Comparison of ENCODE assay signal across 16 cellular contexts in genomic region chr2:25602333-25602723, GRCh38.
DNase-seq lines count a peak whose midpoint lies in the region; ATAC-seq, FAIRE-seq and TF ChIP-seq lines count a peak whose summit lies in the region.
"Had no signal": no experiment of that assay in that cellular context is flagged by ENCODE, and none has a peak within 500 bp of the region (broad histone marks: within the 10 kb centered on the region; RNA-seq: fewer than 3 reads in every experiment).

No MANE protein-coding gene starts in this region.

- peaks cover 4% of the 10 kb centered on the region for H3K4me1 ChIP-seq in DND-41 (ENCODE audit: insufficient read depth, low read length)
- H3K4me1 ChIP-seq in OCI-LY3 (ENCODE audit: low read length) = peaks cover 51% of the 10 kb centered on the region
- H3K4me1 ChIP-seq: foreskin keratinocyte, neural progenitor cell had no signal

- TF ChIP-seq CTCF in DND-41 (IDR thresholded peaks at IDR 0.05; ENCODE audit: borderline replicate concordance, extremely low read depth, low read length, poor library complexity, severe bottlenecking) (no peak), OCI-LY3 (IDR thresholded peaks at IDR 0.05; ENCODE audit: low read depth, low read length) (no peak)

- no peak for DNase-seq in DND-41
- no peak for DNase-seq in GM12892 (ENCODE audit: insufficient read length)
- DNase-seq in NK-92 (lab: John Stamatoyannopoulos, UW; ENCODE audit: unreplicated experiment) = no peak
- no peak for DNase-seq in substantia nigra (lab: John Stamatoyannopoulos, UW)
- DNase-seq: cerebellar nuclear complex, DMS 273 treated with DMSO at 0.1 percent for 48 hours, foreskin keratinocyte, NCI-H1694, NCI-H774, PC-3, SHP77 treated with DMSO at 0.1 percent for 48 hours had no signal

- H3K79me2 ChIP-seq in DND-41 (ENCODE audit: insufficient read depth, low read length) (no peaks in the 10 kb centered on the region), OCI-LY3 (ENCODE audit: low read length) (no peaks in the 10 kb centered on the region)

- H3K27me3 ChIP-seq in DND-41 (ENCODE audit: insufficient read depth, low read length, poor library complexity) = no peaks in the 10 kb centered on the region
- H3K27me3 ChIP-seq in OCI-LY3 (ENCODE audit: low read depth, low read length) = no peaks in the 10 kb centered on the region
- H3K27me3 ChIP-seq: foreskin keratinocyte, neural progenitor cell had no signal

- TF ChIP-seq POLR2A in GM12892 (IDR thresholded peaks at IDR 0.05; ENCODE audit: low read depth, low read length) = no peak

- peak; percentile 78 for FAIRE-seq in GM12892 (lab: Jason Lieb, UNC)
- FAIRE-seq: H1 had no signal

- no peak overlapping the region for H3K4me3 ChIP-seq in DND-41 (ENCODE audit: low read depth in 1 of 2, low read length in 2 of 2)
- H3K4me3 ChIP-seq in OCI-LY3 (ENCODE audit: low read length) = no peak overlapping the region
- H3K4me3 ChIP-seq: neural progenitor cell had no signal

- ATAC-seq in DND-41 (ENCODE audit: insufficient read depth, low read depth) (peak; percentile 52; the same call in 2 of the 3 replicates), GM21786 (IDR thresholded peaks at IDR 0.05; ENCODE audit: unreplicated experiment) (peak; percentile 61), HG03521 (IDR thresholded peaks at IDR 0.05; ENCODE audit: unreplicated experiment) (no peak)
- ATAC-seq: foreskin keratinocyte, PC-3 had no signal

- H2AFZ ChIP-seq in DND-41 (ENCODE audit: low read depth, low read length) (no peak overlapping the region), OCI-LY3 (ENCODE audit: low read depth, low read length) (no peak overlapping the region)
- H2AFZ ChIP-seq: neural progenitor cell had no signal

- no peaks in the 10 kb centered on the region for H4K20me1 ChIP-seq in DND-41 (ENCODE audit: insufficient read depth, low read length)
- H4K20me1 ChIP-seq in OCI-LY3 (ENCODE audit: insufficient read depth, low read length) = no peaks in the 10 kb centered on the region

- no peak overlapping the region for H3K4me2 ChIP-seq in DND-41 (ENCODE audit: insufficient read depth, low read length)
- H3K4me2 ChIP-seq in OCI-LY3 (ENCODE audit: low read length) = peak overlapping the region; percentile 43
- H3K4me2 ChIP-seq: neural progenitor cell had no signal

- no peak overlapping the region for H3K27ac ChIP-seq in DND-41 (ENCODE audit: low read length)
- peak overlapping the region; percentile 52 for H3K27ac ChIP-seq in OCI-LY3 (ENCODE audit: low read length)
- no peak overlapping the region for H3K27ac ChIP-seq in substantia nigra (ENCODE audit: low read depth, low read length, poor library complexity, severe bottlenecking)
- H3K27ac ChIP-seq: foreskin keratinocyte, neural progenitor cell had no signal

- H3K9ac ChIP-seq in DND-41 (ENCODE audit: low read depth, low read length) (no peak overlapping the region), OCI-LY3 (ENCODE audit: low read length) (no peak overlapping the region)
- H3K9ac ChIP-seq: neural progenitor cell had no signal

- H3K9me3 ChIP-seq in DND-41 (ENCODE audit: insufficient read depth, low read length, severe bottlenecking) = no peaks in the 10 kb centered on the region
- H3K9me3 ChIP-seq in OCI-LY3 (ENCODE audit: insufficient read depth, low read length) = no peaks in the 10 kb centered on the region

- H3K36me3 ChIP-seq in DND-41 (ENCODE audit: insufficient read depth, low read length) = no peaks in the 10 kb centered on the region
- peaks cover 6% of the 10 kb centered on the region for H3K36me3 ChIP-seq in OCI-LY3 (replicated peaks; ENCODE audit: low read depth, low read length)
- H3K36me3 ChIP-seq: neural progenitor cell had no signal
